ENCODE assay signal across 1 cellular context in genomic region chr1:16895602-16896315, GRCh38.
A peak's percentile ranks its signal among the peaks of the same experiment; 100 is the strongest.
TF ChIP-seq lines count a peak whose summit lies in the region.

TSS of gene RNU1-2 (plus strand) at chr1:16895980.

TF ChIP-seq in H1, 55 proteins besides CTCF, POLR2A, EP300 and RAD21:
- TF ChIP-seq GTF2F1 (IDR thresholded peaks at IDR 0.05; ENCODE audit: borderline replicate concordance, low read depth, low read length) (peak; percentile 88), CREB1 (IDR thresholded peaks at IDR 0.05) (peak; percentile 73), TBP (IDR thresholded peaks at IDR 0.05; ENCODE audit: low read depth, low read length) (peak; percentile 73; the same call in 1 of the 2 replicates), SP4 (IDR thresholded peaks at IDR 0.05; ENCODE audit: low read length) (peak; percentile 86; the same call in 1 of the 2 replicates), TAF7 (optimal IDR thresholded peaks at IDR 0.05; ENCODE audit: borderline replicate concordance, low read depth, low read length) (peak; percentile 97), POLR2AphosphoS5 (IDR thresholded peaks at IDR 0.05; ENCODE audit: low read depth, low read length) (peak; percentile 89), RBBP5 (IDR thresholded peaks at IDR 0.05; ENCODE audit: borderline replicate concordance, low read depth, low read length) (0 out of 2 replicates have a peak, but pooled peaks have one; percentile 8), TAF1 (IDR thresholded peaks at IDR 0.05; ENCODE audit: low read depth, low read length) (0 out of 2 replicates have a peak, but pooled peaks have one; percentile 46), SIN3A (conservative IDR thresholded peaks at IDR 0.05 in 1 of 2, IDR thresholded peaks at IDR 0.05 in 1 of 2; ENCODE audit: low read depth in 1 of 2, low read length in 2 of 2) (peak in 1 of 2 experiments; percentile 26; a peak in 1 of 4 replicates), ATF2 (IDR thresholded peaks at IDR 0.05; ENCODE audit: low read length) (peak; percentile 94)
